19 cellular contexts compared by ENCODE assay signal in genomic region chr1:40122865-40123264, GRCh38. TPM values are rescaled to one million over a fixed set of nuclear protein-coding genes. Genes with fewer than 3 reads are reported as not detected.
DNase-seq lines count a peak whose midpoint lies in the region; ATAC-seq, FAIRE-seq and TF ChIP-seq lines count a peak whose summit lies in the region.
"Had no signal": no experiment of that assay in that cellular context is flagged by ENCODE, and none has a peak within 500 bp of the region (broad histone marks: within the 10 kb centered on the region; RNA-seq: fewer than 3 reads in every experiment).

No MANE protein-coding gene starts in this region.

- no peak for FAIRE-seq in HepG2 (lab: Jason Lieb, UNC)
- FAIRE-seq: H54 had no signal

- intact Hi-C loops in HepG2 (cut with micrococcal nuclease; ENCODE audit: unreplicated experiment) (no loop called here), right lobe of liver (cut with DNase I) (no loop called here)

- no peaks in the 10 kb centered on the region for H4K20me1 ChIP-seq in HepG2 (ENCODE audit: insufficient read depth, low read length)

- H3K4me3 ChIP-seq in HepG2 (replicated peaks in 1 of 3; ENCODE audit: insufficient read depth in 1 of 3, low read depth in 2 of 3, low read length in 3 of 3) (no peak overlapping the region), right lobe of liver (no peak overlapping the region)
- H3K4me3 ChIP-seq: PC-9 had no signal

- no peaks in the 10 kb centered on the region for H3K4me1 ChIP-seq in HepG2 (ENCODE audit: insufficient read depth, low read length)
- H3K4me1 ChIP-seq in right lobe of liver, result no peaks in the 10 kb centered on the region

- no TSS peak for BruUV-seq in HepG2 (replicated peaks; lab: Mats Ljungman, UMichigan)

- in situ Hi-C loops in HepG2 (cut with HindIII; ENCODE audit: extremely low pct_ligation_motif_present, low pct_unique_long_range_greater_than_20kb), result no loop called here

- no peak for TF ChIP-seq RAD21 in HepG2 (CRISPR knock-in tag; IDR thresholded peaks at IDR 0.05)

- TF ChIP-seq CTCF in HepG2 (CRISPR knock-in tag; IDR thresholded peaks at IDR 0.05), result no peak
- TF ChIP-seq CTCF in right lobe of liver (IDR thresholded peaks at IDR 0.05), result no peak
- TF ChIP-seq CTCF in nephron progenitor cell (IDR thresholded peaks at IDR 0.05), result no peak

- ATAC-seq in HepG2 (no peak), right lobe of liver (no peak), GM21381 (IDR thresholded peaks at IDR 0.05; ENCODE audit: unreplicated experiment) (no peak)

- TF ChIP-seq EP300 in HepG2 (IDR thresholded peaks at IDR 0.05; ENCODE audit: low read depth in 2 of 2, low read length in 2 of 2) (no peak), HepG2 (CRISPR knock-in tag; IDR thresholded peaks at IDR 0.05; ENCODE audit: borderline replicate concordance) (no peak)

- H3K27ac ChIP-seq in HepG2 (ENCODE audit: extremely low read length, insufficient read depth, low read length) (no peak overlapping the region), right lobe of liver (no peak overlapping the region)
- H3K27ac ChIP-seq: 22Rv1, C4-2B, PC-9 had no signal

- peaks cover 0 to 1% of the 10 kb centered on the region in 2 experiments; a peak in 1 of 5 replicates for H3K27me3 ChIP-seq in HepG2 (ENCODE audit: control insufficient read depth in 1 of 2, insufficient read depth in 2 of 2, low read length in 2 of 2)
- no peaks in the 10 kb centered on the region for H3K27me3 ChIP-seq in right lobe of liver

- peak; percentile 4 for DNase-seq in DMS79 (lab: John Stamatoyannopoulos, UW)
- no peak for DNase-seq in DMS79 treated with DMSO at 0.1 percent for 48 hours (lab: John Stamatoyannopoulos, UW)
- DNase-seq in HepG2 (ENCODE audit: low spot score), result no peak
- DNase-seq in right lobe of liver, result no peak
- peak; percentile 6 for DNase-seq in RPMI7951 (ENCODE audit: low read depth)
- no peak for DNase-seq in nephron progenitor cell
- DNase-seq in nucleus accumbens (lab: John Stamatoyannopoulos, UW), result no peak
- DNase-seq: AML-193, DND-41, HFFc6, NCI-H1048, NCI-H146, NCI-H82, PC-9 had no signal

- no peak overlapping the region for H2AFZ ChIP-seq in HepG2 (ENCODE audit: low read length)
- H2AFZ ChIP-seq: PC-9 had no signal

- CTCF ChIA-PET in HepG2 (lab: Yijun Ruan, JAX; ENCODE audit: low intra/inter-chr PET ratio, low total read pairs), result no interaction called here

- TF ChIP-seq POLR2A in HepG2 (IDR thresholded peaks at IDR 0.05; ENCODE audit: insufficient read depth in 1 of 2, low read depth in 2 of 2, low read length in 2 of 2) (no peak), right lobe of liver (IDR thresholded peaks at IDR 0.05) (no peak)

- H3K4me1 Mint-ChIP-seq in nephron progenitor cell, result no peaks in the 10 kb centered on the region

- H3K9me3 ChIP-seq in HepG2 (ENCODE audit: low read length) (no peaks in the 10 kb centered on the region), right lobe of liver (no peaks in the 10 kb centered on the region)

- no peaks in the 10 kb centered on the region for H3K79me2 ChIP-seq in HepG2 (ENCODE audit: insufficient read depth, low read length)

- H3K9ac ChIP-seq in HepG2 (ENCODE audit: insufficient read depth, low read depth, low read length), result no peak overlapping the region

- H3K36me3 Mint-ChIP-seq in nephron progenitor cell (ENCODE audit: low read depth), result no peaks in the 10 kb centered on the region

- H3K36me3 ChIP-seq in HepG2 (replicated peaks in 1 of 2; ENCODE audit: control insufficient read depth in 1 of 2, insufficient read depth in 2 of 2, low read length in 2 of 2) (no peaks in the 10 kb centered on the region), right lobe of liver (no peaks in the 10 kb centered on the region)

- no peak overlapping the region for H3K4me2 ChIP-seq in HepG2 (ENCODE audit: low read depth, low read length)
- H3K4me2 ChIP-seq: PC-9 had no signal

- no peak overlapping the region for H3K4me3 Mint-ChIP-seq in nephron progenitor cell
- H3K4me3 Mint-ChIP-seq: HFFc6; T-helper 1 cell treated with Interleukin-12 subunit alpha and Interleukin-12 subunit beta and Interleukin-4 antibody, amounts not matched to agents 30 μg/mL and 1 μg/mL, for 36 hours had no signal

- no peaks in the 10 kb centered on the region for H3K9me3 Mint-ChIP-seq in nephron progenitor cell
- H3K9me3 Mint-ChIP-seq: HFFc6; T-helper 1 cell treated with Interleukin-12 subunit alpha and Interleukin-12 subunit beta and Interleukin-4 antibody, amounts not matched to agents 30 μg/mL and 1 μg/mL, for 36 hours had no signal

- H3K27ac Mint-ChIP-seq in nephron progenitor cell, result no peak overlapping the region
- H3K27ac Mint-ChIP-seq: HFFc6; T-helper 1 cell treated with Interleukin-12 subunit alpha and Interleukin-12 subunit beta and Interleukin-4 antibody, amounts not matched to agents 30 μg/mL and 1 μg/mL, for 36 hours had no signal

- H3K27me3 Mint-ChIP-seq in nephron progenitor cell (ENCODE audit: low read depth, poor library complexity), result peaks cover 58% of the 10 kb centered on the region

- POLR2A ChIA-PET in HepG2 (lab: Yijun Ruan, JAX), result no interaction called here

TF ChIP-seq in HepG2, 621 proteins besides CTCF, POLR2A, EP300 and RAD21:
- TF ChIP-seq BCL6 (CRISPR knock-in tag; IDR thresholded peaks at IDR 0.05) (peak; percentile 63), CSRNP2 (CRISPR knock-in tag; conservative IDR thresholded peaks at IDR 0.05; ENCODE audit: low read depth) (no peak)
TF ChIP-seq in HepG2: peak in this region for 1.

RNA-seq across cellular contexts. Expression of gene PPT1, which starts 25.8 kb away (rescaled TPM):
- total RNA-seq in HepG2 (2016; rRNA removed; fragmentation: Illumina TruSeq; extraction: Trizol), result 79.5 and 129 TPM in 2 replicates
- total RNA-seq in HepG2 (2016; cell fraction: cytosol; rRNA removed; fragmentation: Illumina TruSeq; extraction: Trizol; ENCODE audit: low read depth), result 9.2 and 11.5 TPM in 2 replicates
- total RNA-seq in HepG2 (2016; cell fraction: insoluble cytoplasmic fraction; rRNA removed; fragmentation: Illumina TruSeq; extraction: Trizol), result 76.9 and 130 TPM in 2 replicates
- total RNA-seq in HepG2 (2016; cell fraction: membrane; rRNA removed; fragmentation: Illumina TruSeq; extraction: Trizol), result 47.3 and 53.7 TPM in 2 replicates
- total RNA-seq in HepG2 (2016; cell fraction: nucleus; rRNA removed; fragmentation: Illumina TruSeq; extraction: Trizol), result 127 and 140 TPM in 2 replicates
- polyA plus RNA-seq in HepG2 (2011; rRNA removed), result 113 and 129 TPM in 2 replicates
- 81.0 and 93.7 TPM in 2 replicates for polyA plus RNA-seq in HepG2 (2011; cell fraction: cytosol; rRNA removed)
- polyA plus RNA-seq in HepG2 (2011; cell fraction: nucleus; rRNA removed), result 24.9 and 26.4 TPM in 2 replicates
- polyA plus RNA-seq in HepG2 (2012), result 106 and 123 TPM in 2 replicates
- polyA plus RNA-seq in HepG2 (2016; cell fraction: cytosol; fragmentation: Illumina TruSeq; extraction: Trizol; ENCODE audit: low read depth), result 17.3 and 18.8 TPM in 2 replicates
- 101 TPM in 2 replicates for polyA plus RNA-seq in HepG2 (2016; cell fraction: insoluble cytoplasmic fraction; fragmentation: Illumina TruSeq; extraction: Trizol; ENCODE audit: low read depth)
- 41.9 and 44.4 TPM in 2 replicates for polyA plus RNA-seq in HepG2 (2016; cell fraction: membrane; fragmentation: Illumina TruSeq; extraction: Trizol; ENCODE audit: low read depth)
- polyA plus RNA-seq in HepG2 (2016; cell fraction: nucleus; fragmentation: Illumina TruSeq; extraction: Trizol; ENCODE audit: insufficient read depth, low read depth), result 202 and 210 TPM in 2 replicates
- polyA minus RNA-seq in HepG2 (2011; rRNA and poly(A)+ RNA removed; ENCODE audit: low replicate concordance), result 107 and 205 TPM in 2 replicates
- 54.3 and 56.6 TPM in 2 replicates for polyA minus RNA-seq in HepG2 (2011; cell fraction: cytosol; rRNA and poly(A)+ RNA removed)
- polyA minus RNA-seq in HepG2 (2011; cell fraction: nucleus; rRNA and poly(A)+ RNA removed), result 25.0 and 25.7 TPM in 2 replicates
- total RNA-seq in right lobe of liver, result 10 to 100 TPM; 16.5 to 47.8 (median 33.1) TPM
- total RNA-seq in RPMI7951 (2014; rRNA removed; shearing (Covaris generic)), result 88.5 and 99.4 TPM in 2 replicates

RNA-seq across cellular contexts. Expression of gene RLF, which starts 38.3 kb away (rescaled TPM):
- 15.7 and 27.2 TPM in 2 replicates for total RNA-seq in HepG2 (2016; rRNA removed; fragmentation: Illumina TruSeq; extraction: Trizol)
- 4.8 and 5.3 TPM in 2 replicates for total RNA-seq in HepG2 (2016; cell fraction: cytosol; rRNA removed; fragmentation: Illumina TruSeq; extraction: Trizol; ENCODE audit: low read depth)
- 15.7 and 25.8 TPM in 2 replicates for total RNA-seq in HepG2 (2016; cell fraction: insoluble cytoplasmic fraction; rRNA removed; fragmentation: Illumina TruSeq; extraction: Trizol)
- 5.3 and 6.4 TPM in 2 replicates for total RNA-seq in HepG2 (2016; cell fraction: membrane; rRNA removed; fragmentation: Illumina TruSeq; extraction: Trizol)
- total RNA-seq in HepG2 (2016; cell fraction: nucleus; rRNA removed; fragmentation: Illumina TruSeq; extraction: Trizol), result 18.0 and 19.4 TPM in 2 replicates
- polyA plus RNA-seq in HepG2 (2011; rRNA removed), result 7.0 and 9.0 TPM in 2 replicates
- polyA plus RNA-seq in HepG2 (2011; cell fraction: cytosol; rRNA removed), result 3.0 and 5.4 TPM in 2 replicates
- polyA plus RNA-seq in HepG2 (2011; cell fraction: nucleus; rRNA removed), result 6.5 and 6.6 TPM in 2 replicates
- 10.2 and 11.1 TPM in 2 replicates for polyA plus RNA-seq in HepG2 (2012)
- polyA plus RNA-seq in HepG2 (2016; cell fraction: cytosol; fragmentation: Illumina TruSeq; extraction: Trizol; ENCODE audit: low read depth), result 0.23 TPM in 2 replicates
- 9.7 and 9.9 TPM in 2 replicates for polyA plus RNA-seq in HepG2 (2016; cell fraction: insoluble cytoplasmic fraction; fragmentation: Illumina TruSeq; extraction: Trizol; ENCODE audit: low read depth)
- 0.85 and 0.98 TPM in 2 replicates for polyA plus RNA-seq in HepG2 (2016; cell fraction: membrane; fragmentation: Illumina TruSeq; extraction: Trizol; ENCODE audit: low read depth)
- 14.6 TPM in 2 replicates for polyA plus RNA-seq in HepG2 (2016; cell fraction: nucleus; fragmentation: Illumina TruSeq; extraction: Trizol; ENCODE audit: insufficient read depth, low read depth)
- polyA minus RNA-seq in HepG2 (2011; rRNA and poly(A)+ RNA removed; ENCODE audit: low replicate concordance), result 5.4 and 7.5 TPM in 2 replicates
- 16.5 and 19.7 TPM in 2 replicates for polyA minus RNA-seq in HepG2 (2011; cell fraction: cytosol; rRNA and poly(A)+ RNA removed)
- 32.4 and 33.8 TPM in 2 replicates for polyA minus RNA-seq in HepG2 (2011; cell fraction: nucleus; rRNA and poly(A)+ RNA removed)
- total RNA-seq in right lobe of liver, result 10 to 100 TPM in 1 of 6 experiments, 1 to 10 TPM in 5; 4.6 to 12.3 (median 6.0) TPM
- 25.0 and 27.9 TPM in 2 replicates for total RNA-seq in RPMI7951 (2014; rRNA removed; shearing (Covaris generic))

Comparison
In these comparisons a context has a peak if more than half of its experiments do, and no peak if none do; other contexts are left out.
1. DNase-seq: peak in DMS79 (single experiment) and RPMI7951 (single experiment); none in DMS79 treated with DMSO at 0.1 percent for 48 hours (single experiment), HepG2 (single experiment), right lobe of liver (0 of 3), nephron progenitor cell (single experiment) and nucleus accumbens (0 of 56).